9 cellular contexts compared by ENCODE assay signal in genomic region chr5:146291421-146292074, GRCh38. TPM values are rescaled to one million over a fixed set of nuclear protein-coding genes. Genes with fewer than 3 reads are reported as not detected.
DNase-seq lines count a peak whose midpoint lies in the region; ATAC-seq and TF ChIP-seq lines count a peak whose summit lies in the region.
"Had no signal": no experiment of that assay in that cellular context is flagged by ENCODE, and none has a peak within 500 bp of the region (broad histone marks: within the 10 kb centered on the region; RNA-seq: fewer than 3 reads in every experiment).

No MANE protein-coding gene starts in this region.

- no peak overlapping the region for H3K4me3 ChIP-seq in choroid plexus epithelial cell (ENCODE audit: low read depth, low read length)
- H3K4me3 ChIP-seq: BLaER1 had no signal

- peak; percentile 58 for DNase-seq in NCI-H1436 (lab: John Stamatoyannopoulos, UW)
- no peak for DNase-seq in NCI-H1436 treated with DMSO at 0.1 percent for 48 hours (lab: John Stamatoyannopoulos, UW)
- DNase-seq in NOMO-1 treated with dmso at 0.1 percent for 144 hours (lab: John Stamatoyannopoulos, UW; ENCODE audit: unreplicated experiment), result peak; percentile 3
- DNase-seq in choroid plexus epithelial cell (ENCODE audit: low read depth), result peak; percentile 75
- peak; percentile 48 to 58 for DNase-seq in lung microvascular endothelial cell (ENCODE audit: low read depth in 2 of 2)
- no peak for DNase-seq in islet precursor cell

- peak; percentile 71 for ATAC-seq in GM19438 (IDR thresholded peaks at IDR 0.05; ENCODE audit: low read depth, unreplicated experiment)
- ATAC-seq in HG03457 (IDR thresholded peaks at IDR 0.05; ENCODE audit: unreplicated experiment), result peak; percentile 59

- TF ChIP-seq CTCF in choroid plexus epithelial cell (conservative IDR thresholded peaks at IDR 0.05; ENCODE audit: low read depth, low read length), result peak; percentile 65

RNA-seq across cellular contexts. Expression of gene POU4F3, which starts 47.1 kb away (rescaled TPM):
- under 0.01 and 0.22 TPM in 2 replicates for total RNA-seq in lung microvascular endothelial cell

Comparison
In these comparisons a context has a peak if more than half of its experiments do, and no peak if none do; other contexts are left out.
1. DNase-seq: peak in NCI-H1436 (single experiment), NOMO-1 treated with dmso at 0.1 percent for 144 hours (single experiment), choroid plexus epithelial cell (single experiment) and lung microvascular endothelial cell (2 of 2); none in NCI-H1436 treated with DMSO at 0.1 percent for 48 hours (single experiment) and islet precursor cell (single experiment).